ENCODE assay signal across 8 cellular contexts in the genomic region with DNA sequence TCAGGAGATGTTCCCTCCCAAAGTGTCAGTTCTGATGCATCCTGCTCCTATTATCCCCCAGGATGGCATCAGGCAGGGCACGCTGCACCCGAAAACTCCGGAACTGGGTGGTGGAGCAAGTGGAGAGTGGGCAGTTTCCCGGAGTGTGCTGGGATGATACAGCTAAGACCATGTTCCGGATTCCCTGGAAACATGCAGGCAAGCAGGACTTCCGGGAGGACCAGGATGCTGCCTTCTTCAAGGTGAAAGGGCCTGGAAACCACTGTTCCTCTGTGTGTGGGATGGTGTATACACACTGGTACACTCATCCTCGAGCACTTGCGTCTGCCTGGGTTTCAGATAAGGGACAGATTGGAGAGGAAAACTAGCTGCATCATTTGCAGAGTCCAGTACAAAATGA. TPM values are rescaled to one million over a fixed set of nuclear protein-coding genes. Genes with fewer than 3 reads are reported as not detected.
DNase-seq lines count a peak whose midpoint lies in the region; ATAC-seq and TF ChIP-seq lines count a peak whose summit lies in the region.

No MANE protein-coding gene starts in this region.

- no peak overlapping the region for H3K27ac Mint-ChIP-seq in GM23338
- peak overlapping the region; percentile 97 for H3K27ac Mint-ChIP-seq in activated T-helper 2 cell treated with anti-CD3 and anti-CD28 coated beads, Interferon-gamma antibody, Interleukin-2, Interleukin-4, amounts not matched to agents 10 μg/mL and 5 μg/mL and 100 μg/mL, durations not matched to agents 14 hours and 24 hours and 36 hours

- no peaks in the 10 kb centered on the region for H3K9me3 ChIP-seq in right cardiac atrium (ENCODE audit: control insufficient read depth, low read length)

- 33% methylated on average over 8 of the region's 8 CpGs for WGBS in right cardiac atrium

- H3K36me3 Mint-ChIP-seq in GM23338 (ENCODE audit: low read depth), result peaks cover 55% of the 10 kb centered on the region
- peaks cover 91% of the 10 kb centered on the region for H3K36me3 Mint-ChIP-seq in activated T-helper 2 cell treated with anti-CD3 and anti-CD28 coated beads, Interferon-gamma antibody, Interleukin-2, Interleukin-4, amounts not matched to agents 10 μg/mL and 5 μg/mL and 100 μg/mL, durations not matched to agents 14 hours and 24 hours and 36 hours (ENCODE audit: low read depth)

- DNase-seq in GM23338 (ENCODE audit: low spot score) (no peak), right cardiac atrium (peak in 1 of 3 donors; percentile 30), NCI-H1436 (lab: John Stamatoyannopoulos, UW) (no peak), GM19240 (ENCODE audit: insufficient read length, low spot score) (no peak), NCI-H187 treated with DMSO at 0.1 percent for 48 hours (lab: John Stamatoyannopoulos, UW) (no peak)
- no peak for DNase-seq in activated T-helper 2 cell treated with anti-CD3 and anti-CD28 coated beads, Interferon-gamma antibody, Interleukin-2, Interleukin-4, amounts not matched to agents 10 μg/mL and 5 μg/mL and 100 μg/mL, durations not matched to agents 14 hours and 24 hours and 36 hours (ENCODE audit: low spot score)
- DNase-seq in stimulated activated CD4-positive, alpha-beta T cell treated with anti-CD3 and anti-CD28 coated beads, Interleukin-2, amount 100 ng/mL, for 24 hours, result peak; percentile 26 to 44

- ATAC-seq in GM23338 (no peak), right cardiac atrium (peak in 1 of 2 donors; percentile 23), HG02623 (IDR thresholded peaks at IDR 0.05; ENCODE audit: unreplicated experiment) (no peak)

- H3K27ac ChIP-seq in GM23338 (ENCODE audit: low read depth), result no peak overlapping the region
- peak overlapping the region; percentile 94 for H3K27ac ChIP-seq in right cardiac atrium (ENCODE audit: low read length)

- intact Hi-C loops in activated T-helper 2 cell treated with anti-CD3 and anti-CD28 coated beads, Interferon-gamma antibody, Interleukin-2, Interleukin-4, amounts not matched to agents 10 μg/mL and 5 μg/mL and 100 μg/mL, durations not matched to agents 14 hours and 24 hours and 36 hours (cut with micrococcal nuclease), result loop anchor here (5.0 kb wide), 1 partner anchor 105 kb away; no protein-coding TSS in a partner anchor
- intact Hi-C loops in right cardiac atrium (cut with DNase I), result no loop called here

- peaks cover 9% of the 10 kb centered on the region for H3K4me1 Mint-ChIP-seq in GM23338
- H3K4me1 Mint-ChIP-seq in activated T-helper 2 cell treated with anti-CD3 and anti-CD28 coated beads, Interferon-gamma antibody, Interleukin-2, Interleukin-4, amounts not matched to agents 10 μg/mL and 5 μg/mL and 100 μg/mL, durations not matched to agents 14 hours and 24 hours and 36 hours (ENCODE audit: low read depth), result peaks cover 42% of the 10 kb centered on the region

- H3K4me3 Mint-ChIP-seq in GM23338, result peak overlapping the region; percentile 69
- peak overlapping the region; percentile 95 for H3K4me3 Mint-ChIP-seq in activated T-helper 2 cell treated with anti-CD3 and anti-CD28 coated beads, Interferon-gamma antibody, Interleukin-2, Interleukin-4, amounts not matched to agents 10 μg/mL and 5 μg/mL and 100 μg/mL, durations not matched to agents 14 hours and 24 hours and 36 hours (ENCODE audit: low read depth)

- H3K27me3 ChIP-seq in GM23338 (ENCODE audit: insufficient read depth), result no peaks in the 10 kb centered on the region
- H3K27me3 ChIP-seq in right cardiac atrium (ENCODE audit: control insufficient read depth, insufficient read depth), result no peaks in the 10 kb centered on the region

- H3K79me2 ChIP-seq in GM23338 (replicated peaks; ENCODE audit: insufficient read depth), result no peaks in the 10 kb centered on the region

- no peak for TF ChIP-seq CTCF in GM23338 (conservative IDR thresholded peaks at IDR 0.05; ENCODE audit: low read depth in 2 of 2)

- H3K9me2 ChIP-seq in GM23338 (ENCODE audit: insufficient read depth), result no peaks in the 10 kb centered on the region

- peaks cover 12% of the 10 kb centered on the region; the same call in 1 of the 2 replicates for H3F3A ChIP-seq in GM23338 (replicated peaks; ENCODE audit: low read depth)

- H2AFZ ChIP-seq in GM23338, result no peak overlapping the region

- no peaks in the 10 kb centered on the region for H3K9me3 Mint-ChIP-seq in GM23338
- no peaks in the 10 kb centered on the region for H3K9me3 Mint-ChIP-seq in activated T-helper 2 cell treated with anti-CD3 and anti-CD28 coated beads, Interferon-gamma antibody, Interleukin-2, Interleukin-4, amounts not matched to agents 10 μg/mL and 5 μg/mL and 100 μg/mL, durations not matched to agents 14 hours and 24 hours and 36 hours

- H3K4me3 ChIP-seq in GM23338, result no peak overlapping the region
- H3K4me3 ChIP-seq in right cardiac atrium (ENCODE audit: low read length), result peak overlapping the region; percentile 79

- H4K20me1 ChIP-seq in GM23338 (replicated peaks; ENCODE audit: insufficient read depth), result peaks cover 3% of the 10 kb centered on the region; the same call in 1 of the 2 replicates

- 0 out of 2 replicates have a peak, but pooled peaks cover 5% of the 10 kb centered on the region for H3K36me3 ChIP-seq in GM23338 (ENCODE audit: insufficient read depth)

- peaks cover 11% of the 10 kb centered on the region for H3K4me1 ChIP-seq in GM23338 (ENCODE audit: insufficient read depth)
- H3K4me1 ChIP-seq in right cardiac atrium (ENCODE audit: control insufficient read depth, insufficient read depth, low read length), result peaks cover 3% of the 10 kb centered on the region

- no peak overlapping the region for H3K4me2 ChIP-seq in GM23338

- peaks cover 4% of the 10 kb centered on the region for H3K27me3 Mint-ChIP-seq in GM23338 (ENCODE audit: insufficient read depth, low read depth, poor library complexity)
- no peaks in the 10 kb centered on the region for H3K27me3 Mint-ChIP-seq in activated T-helper 2 cell treated with anti-CD3 and anti-CD28 coated beads, Interferon-gamma antibody, Interleukin-2, Interleukin-4, amounts not matched to agents 10 μg/mL and 5 μg/mL and 100 μg/mL, durations not matched to agents 14 hours and 24 hours and 36 hours (ENCODE audit: low read depth)

TF ChIP-seq in GM23338, 12 proteins besides CTCF, POLR2A, EP300 and RAD21 (continues in another document):
- no peak for TF ChIP-seq JUNB (IDR thresholded peaks at IDR 0.05; ENCODE audit: unreplicated experiment)
- TF ChIP-seq STAT1 (IDR thresholded peaks at IDR 0.05; ENCODE audit: unreplicated experiment), result no peak

RNA-seq across cellular contexts. Expression of a gene that starts 1.0 kb away (rescaled TPM):
- total RNA-seq in GM23338 (2014; rRNA removed; shearing (Covaris generic)), result 8.2 and 9.2 TPM in 2 replicates
- 8.4 and 11.1 TPM in 2 replicates for polyA plus RNA-seq in GM23338 (2016; fragmentation: Nextera tagmentation; extraction: Ambion mirVana)
- 124 and 129 TPM in 2 replicates for total RNA-seq in activated T-helper 2 cell treated with anti-CD3 and anti-CD28 coated beads, Interferon-gamma antibody, Interleukin-2, Interleukin-4, amounts not matched to agents 10 μg/mL and 5 μg/mL and 100 μg/mL, durations not matched to agents 14 hours and 24 hours and 36 hours
- total RNA-seq in right cardiac atrium, result 100 to 1,000 TPM in 1 of 4 donors, 10 to 100 TPM in 3; 47.5 to 103 (median 59.0) TPM
- polyA plus RNA-seq in right cardiac atrium, result 44.5 TPM

RNA-seq across cellular contexts. Expression of a gene that starts 9.8 kb away (rescaled TPM):
- total RNA-seq in GM23338 (2014; rRNA removed; shearing (Covaris generic)), result 23.6 and 25.7 TPM in 2 replicates
- polyA plus RNA-seq in GM23338 (2016; fragmentation: Nextera tagmentation; extraction: Ambion mirVana) (36.8 and 38.8 TPM in 2 replicates), right cardiac atrium (4.1 TPM)
- total RNA-seq in activated T-helper 2 cell treated with anti-CD3 and anti-CD28 coated beads, Interferon-gamma antibody, Interleukin-2, Interleukin-4, amounts not matched to agents 10 μg/mL and 5 μg/mL and 100 μg/mL, durations not matched to agents 14 hours and 24 hours and 36 hours, result 20.0 and 28.2 TPM in 2 replicates
- 1 to 10 TPM; 1.9 to 5.8 (median 3.2) TPM for total RNA-seq in right cardiac atrium

RNA-seq across cellular contexts. Expression of a gene that starts 14.8 kb away (rescaled TPM):
- 54.8 and 86.4 TPM in 2 replicates for total RNA-seq in GM23338 (2014; rRNA removed; shearing (Covaris generic))
- 84.1 and 87.4 TPM in 2 replicates for polyA plus RNA-seq in GM23338 (2016; fragmentation: Nextera tagmentation; extraction: Ambion mirVana)
- 80.4 and 92.0 TPM in 2 replicates for total RNA-seq in activated T-helper 2 cell treated with anti-CD3 and anti-CD28 coated beads, Interferon-gamma antibody, Interleukin-2, Interleukin-4, amounts not matched to agents 10 μg/mL and 5 μg/mL and 100 μg/mL, durations not matched to agents 14 hours and 24 hours and 36 hours
- total RNA-seq in right cardiac atrium, result 10 to 100 TPM; 29.2 to 48.4 (median 42.6) TPM
- polyA plus RNA-seq in right cardiac atrium, result 27.6 TPM

RNA-seq across cellular contexts. Expression of a gene that starts 15.7 kb away (rescaled TPM):
- 54.0 and 59.9 TPM in 2 replicates for total RNA-seq in GM23338 (2014; rRNA removed; shearing (Covaris generic))
- polyA plus RNA-seq in GM23338 (2016; fragmentation: Nextera tagmentation; extraction: Ambion mirVana) (246 and 259 TPM in 2 replicates), right cardiac atrium (102 TPM)
- 567 TPM in 2 replicates for total RNA-seq in activated T-helper 2 cell treated with anti-CD3 and anti-CD28 coated beads, Interferon-gamma antibody, Interleukin-2, Interleukin-4, amounts not matched to agents 10 μg/mL and 5 μg/mL and 100 μg/mL, durations not matched to agents 14 hours and 24 hours and 36 hours
- 10 to 100 TPM; 62.7 to 90.6 (median 67.6) TPM for total RNA-seq in right cardiac atrium

RNA-seq across cellular contexts. Expression of a gene that starts 20.7 kb away (rescaled TPM):
- 20.1 and 30.0 TPM in 2 replicates for total RNA-seq in GM23338 (2014; rRNA removed; shearing (Covaris generic))
- polyA plus RNA-seq in GM23338 (2016; fragmentation: Nextera tagmentation; extraction: Ambion mirVana) (64.2 and 64.9 TPM in 2 replicates), right cardiac atrium (21.2 TPM)
- 26.4 and 30.4 TPM in 2 replicates for total RNA-seq in activated T-helper 2 cell treated with anti-CD3 and anti-CD28 coated beads, Interferon-gamma antibody, Interleukin-2, Interleukin-4, amounts not matched to agents 10 μg/mL and 5 μg/mL and 100 μg/mL, durations not matched to agents 14 hours and 24 hours and 36 hours
- 10 to 100 TPM; 17.2 to 18.9 (median 18.1) TPM for total RNA-seq in right cardiac atrium

Comparison
In these comparisons a context has a peak if more than half of its experiments do, and no peak if none do; other contexts are left out.
1. DNase-seq: peak in stimulated activated CD4-positive, alpha-beta T cell treated with anti-CD3 and anti-CD28 coated beads, Interleukin-2, amount 100 ng/mL, for 24 hours (2 of 2); none in GM23338 (single experiment), activated T-helper 2 cell treated with anti-CD3 and anti-CD28 coated beads, Interferon-gamma antibody, Interleukin-2, Interleukin-4, amounts not matched to agents 10 μg/mL and 5 μg/mL and 100 μg/mL, durations not matched to agents 14 hours and 24 hours and 36 hours (single experiment), NCI-H1436 (single experiment), GM19240 (single experiment) and NCI-H187 treated with DMSO at 0.1 percent for 48 hours (single experiment).